ENCODE assay signal across 24 cellular contexts in genomic region chr9:134607971-134608370, GRCh38. TPM values are rescaled to one million over a fixed set of nuclear protein-coding genes. Genes with fewer than 3 reads are reported as not detected.
DNase-seq lines count a peak whose midpoint lies in the region; ATAC-seq and TF ChIP-seq lines count a peak whose summit lies in the region.
"Had no signal": no experiment of that assay in that cellular context is flagged by ENCODE, and none has a peak within 500 bp of the region (broad histone marks: within the 10 kb centered on the region; RNA-seq: fewer than 3 reads in every experiment).

No MANE protein-coding gene starts in this region.

- H3K4me1 ChIP-seq in osteoblast (ENCODE audit: insufficient read depth, low read length) (peaks cover 10% of the 10 kb centered on the region), esophagus muscularis mucosa (peaks cover 0 to 13% (median 8%) of the 10 kb centered on the region in 4 donors)
- H3K4me1 ChIP-seq: left ventricle myocardium inferior, right lobe of liver had no signal

- peak overlapping the region; percentile 67 for H2AFZ ChIP-seq in osteoblast (ENCODE audit: low read length)
- H2AFZ ChIP-seq: hepatocyte had no signal

- DNase-seq in ELR (ENCODE audit: low read depth): peak; percentile 23
- peak; percentile 65 for DNase-seq in RPMI8226
- peak; percentile 13 for DNase-seq in ecto neural progenitor cell (ENCODE audit: low spot score)
- peak; percentile 26 for DNase-seq in osteoblast (ENCODE audit: insufficient read length, low spot score, missing footprints)
- no peak for DNase-seq in sciatic nerve (ENCODE audit: low spot score)
- no peak for DNase-seq in esophagus muscularis mucosa (ENCODE audit: extremely low spot score)
- DNase-seq: activated CD4-positive, alpha-beta T cell treated with anti-CD3 and anti-CD28 coated beads for 1 hour; activated naive CD4-positive, alpha-beta T cell treated with anti-CD3 and anti-CD28 coated beads, Interleukin-2, amount 10 ng/mL, durations not matched to agents 7 days and 5 days; activated T-cell treated with anti-CD3 and anti-CD28 coated beads, Interleukin-2, amount 50 U/mL, for 4 hours; CD8-positive, alpha-beta memory T cell; foreskin melanocyte; GF-D8; immature natural killer cell; left ventricle myocardium inferior; midbrain; NCI-H1436 treated with DMSO at 0.1 percent for 48 hours; NCI-H510A treated with DMSO at 0.1 percent for 48 hours; NK-92 treated with Interleukin-12 subunit alpha and Interleukin-12 subunit beta, amount 100 ng/mL, for 24 hours; SIG-M5 had no signal

- no peaks in the 10 kb centered on the region for H4K20me1 ChIP-seq in osteoblast (ENCODE audit: insufficient read depth, low read length)

- H3K36me3 ChIP-seq in osteoblast (ENCODE audit: insufficient read depth, low read length): no peaks in the 10 kb centered on the region
- H3K36me3 ChIP-seq in esophagus muscularis mucosa: no peaks in the 10 kb centered on the region
- H3K36me3 ChIP-seq: left ventricle myocardium inferior, right lobe of liver, tibial nerve had no signal

- intact Hi-C loops in sciatic nerve (cut with DNase I) (no loop called here), esophagus muscularis mucosa (cut with DNase I) (no loop called here)

- H3K27me3 ChIP-seq in osteoblast (ENCODE audit: insufficient read depth, low read length): no peaks in the 10 kb centered on the region
- no peaks in the 10 kb centered on the region for H3K27me3 ChIP-seq in esophagus muscularis mucosa
- H3K27me3 ChIP-seq: hepatocyte, right lobe of liver, tibial nerve had no signal

- no peaks in the 10 kb centered on the region for H3K9me3 ChIP-seq in osteoblast (ENCODE audit: low read depth, low read length)
- H3K9me3 ChIP-seq in esophagus muscularis mucosa: peaks cover 0 to 7% (median 0%) of the 10 kb centered on the region in 4 donors
- H3K9me3 ChIP-seq: right lobe of liver had no signal

- no peak overlapping the region for H3K27ac ChIP-seq in osteoblast (ENCODE audit: low read depth, low read length)
- no peak overlapping the region for H3K27ac ChIP-seq in esophagus muscularis mucosa (replicated peaks in 1 of 4)
- H3K27ac ChIP-seq: hepatocyte, KMS-11, left ventricle myocardium inferior, right lobe of liver, tibial nerve had no signal

- TF ChIP-seq CTCF in osteoblast (IDR thresholded peaks at IDR 0.05; ENCODE audit: extremely low read depth, low read depth, low read length): no peak
- no peak for TF ChIP-seq CTCF in esophagus muscularis mucosa (IDR thresholded peaks at IDR 0.05)

- TF ChIP-seq EP300 in esophagus muscularis mucosa (IDR thresholded peaks at IDR 0.05): no peak

- H3K79me2 ChIP-seq in osteoblast (ENCODE audit: insufficient read depth, low read length): no peaks in the 10 kb centered on the region
- H3K79me2 ChIP-seq: hepatocyte had no signal

- TF ChIP-seq POLR2A in esophagus muscularis mucosa (IDR thresholded peaks at IDR 0.05; ENCODE audit: low read depth): no peak

- 58% methylated on average over 4 of the region's 4 CpGs for WGBS in esophagus muscularis mucosa

- no peak for ATAC-seq in sciatic nerve
- no peak for ATAC-seq in HG03175 (IDR thresholded peaks at IDR 0.05; ENCODE audit: unreplicated experiment)
- ATAC-seq: activated T-cell treated with anti-CD3 and anti-CD28 coated beads, Interleukin-2, amount 50 U/mL, for 4 hours; right lobe of liver had no signal

- H3K4me3 ChIP-seq in osteoblast (ENCODE audit: insufficient read depth, low read length): no peak overlapping the region
- H3K4me3 ChIP-seq in esophagus muscularis mucosa: no peak overlapping the region
- H3K4me3 ChIP-seq: hepatocyte, left ventricle myocardium inferior, right lobe of liver, tibial nerve had no signal

- peak overlapping the region; percentile 23 for H3K4me2 ChIP-seq in osteoblast (ENCODE audit: insufficient read depth, low read length)
- H3K4me2 ChIP-seq: hepatocyte, KMS-11 had no signal

RNA-seq across cellular contexts. Expression of gene COL5A1, which starts 33.6 kb away (rescaled TPM):
- total RNA-seq in osteoblast: 571 and 801 TPM in 2 replicates
- 79.4 TPM for total RNA-seq in sciatic nerve
- 10 to 100 TPM; 36.0 to 89.5 (median 56.4) TPM for total RNA-seq in esophagus muscularis mucosa

Comparison
In these comparisons a context has a peak if more than half of its experiments do, and no peak if none do; other contexts are left out.
1. DNase-seq: peak in ELR (single experiment), RPMI8226 (single experiment), ecto neural progenitor cell (single experiment) and osteoblast (single experiment); none in sciatic nerve (single experiment) and esophagus muscularis mucosa (single experiment).